11 cellular contexts compared by ENCODE assay signal in genomic region chr4:68905598-68906237, GRCh38. TPM values are rescaled to one million over a fixed set of nuclear protein-coding genes. Genes with fewer than 3 reads are reported as not detected.
DNase-seq lines count a peak whose midpoint lies in the region; ATAC-seq and TF ChIP-seq lines count a peak whose summit lies in the region.
"Had no signal": no experiment of that assay in that cellular context is flagged by ENCODE, and none has a peak within 500 bp of the region (broad histone marks: within the 10 kb centered on the region; RNA-seq: fewer than 3 reads in every experiment).

No MANE protein-coding gene starts in this region.

- H3K4me3 ChIP-seq in coronary artery (peak overlapping the region; percentile 47), lung (no peak overlapping the region)

- TF ChIP-seq CTCF in coronary artery (IDR thresholded peaks at IDR 0.05) = no peak
- no peak for TF ChIP-seq CTCF in lung (IDR thresholded peaks at IDR 0.05; ENCODE audit: control extremely low read depth, extremely low read depth)

- no peaks in the 10 kb centered on the region for H3K4me1 ChIP-seq in lung (ENCODE audit: control insufficient read depth in 2 of 2, insufficient read depth in 2 of 2, low read length in 2 of 2)
- H3K4me1 ChIP-seq: BE2C had no signal

- no peaks in the 10 kb centered on the region for H3K36me3 ChIP-seq in lung (ENCODE audit: control insufficient read depth in 2 of 2, insufficient read depth in 2 of 2, low read length in 2 of 2)
- H3K36me3 ChIP-seq: BE2C had no signal

- DNase-seq in ACHN = peak; percentile 38
- DNase-seq in LoVo (ENCODE audit: low spot score) = peak; percentile 24
- DNase-seq in coronary artery (ENCODE audit: low spot score) = no peak
- DNase-seq in lung (ENCODE audit: low spot score) = no peak
- DNase-seq in NCI-H2171 treated with DMSO at 0.1 percent for 48 hours (lab: John Stamatoyannopoulos, UW) = no peak
- DNase-seq in DMS 273 treated with DMSO at 0.1 percent for 48 hours (lab: John Stamatoyannopoulos, UW) = no peak
- DNase-seq: activated CD4-positive, alpha-beta memory T cell treated with anti-CD3 and anti-CD28 coated beads, Interleukin-2, amount 10 ng/mL, durations not matched to agents 7 days and 5 days; BE2C had no signal

- ATAC-seq in lung (ENCODE audit: insufficient read depth, low FRiP score) (peak; percentile 54), HG02938 (IDR thresholded peaks at IDR 0.05; ENCODE audit: unreplicated experiment) (no peak), GM21381 (IDR thresholded peaks at IDR 0.05; ENCODE audit: unreplicated experiment) (no peak)

- 53 to 74% methylated on average over 4 of the region's 4 CpGs for WGBS in lung, 2 donors

- no peaks in the 10 kb centered on the region for H3K9me3 ChIP-seq in lung (ENCODE audit: control insufficient read depth in 2 of 2, insufficient read depth in 1 of 2, low read length in 1 of 2)
- H3K9me3 ChIP-seq: BE2C had no signal

- in situ Hi-C loops in ACHN (cut with HindIII; ENCODE audit: low pct_ligation_motif_present, low pct_unique_long_range_greater_than_20kb, low sequenced_read_pairs) = no loop called here

- no peaks in the 10 kb centered on the region for H3K27me3 ChIP-seq in lung (ENCODE audit: control insufficient read depth, insufficient read depth)
- H3K27me3 ChIP-seq: BE2C had no signal

- no peak overlapping the region for H3K27ac ChIP-seq in coronary artery
- H3K27ac ChIP-seq in lung (ENCODE audit: low read depth in 1 of 2, low read length in 1 of 2) = peak overlapping the region in 1 of 2 donors; percentile 82

RNA-seq across cellular contexts. Expression of gene UGT2A3, which starts 45.9 kb away (rescaled TPM):
- total RNA-seq in lung = under 1 TPM in 1 of 2 donors, not detected in 1; 0.18 TPM
- not detected for polyA plus RNA-seq in lung
- total RNA-seq: activated CD4-positive, alpha-beta memory T cell treated with anti-CD3 and anti-CD28 coated beads, Interleukin-2, amount 10 ng/mL, durations not matched to agents 7 days and 5 days; omental fat pad had no signal

Comparison
In these comparisons a context has a peak if more than half of its experiments do, and no peak if none do; other contexts are left out.
1. DNase-seq: peak in ACHN (single experiment) and LoVo (single experiment); none in coronary artery (single experiment), lung (single experiment), NCI-H2171 treated with DMSO at 0.1 percent for 48 hours (single experiment) and DMS 273 treated with DMSO at 0.1 percent for 48 hours (single experiment).